ENCODE assay signal across 18 cellular contexts in the genomic region with DNA sequence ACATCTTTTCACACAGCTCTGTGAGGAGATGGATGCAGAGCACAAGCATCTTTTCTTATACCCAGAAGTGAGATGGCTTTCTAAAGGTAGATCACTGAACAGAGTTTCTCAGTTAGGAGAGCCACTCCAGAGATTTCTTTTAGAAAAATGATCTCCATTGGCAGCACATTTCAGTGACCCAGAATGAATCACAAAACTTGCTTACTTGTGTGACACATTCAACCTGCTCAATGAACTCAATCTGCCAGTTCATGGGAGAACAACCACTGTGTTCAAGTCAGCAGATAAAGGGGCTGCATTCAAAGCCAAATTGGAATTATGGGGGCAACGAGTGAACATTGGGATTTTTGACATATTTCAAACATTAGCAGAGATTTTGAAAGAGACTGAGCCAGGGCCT.
"Had no signal": no experiment of that assay in that cellular context is flagged by ENCODE, and none has a peak within 500 bp of the region (broad histone marks: within the 10 kb centered on the region; RNA-seq: fewer than 3 reads in every experiment).

No MANE protein-coding gene starts in this region.

- H3K9me3 ChIP-seq: left ventricle myocardium inferior, thoracic aorta had no signal

- DNase-seq: activated CD4-positive, alpha-beta memory T cell treated with anti-CD3 and anti-CD28 coated beads for 36 hours; activated CD4-positive, alpha-beta T cell treated with anti-CD3 and anti-CD28 coated beads for 4 hours; activated CD4-positive, CD25-positive, alpha-beta regulatory T cell; activated naive CD4-positive, alpha-beta T cell treated with Interleukin-2 at 50 U/mL for 16 hours; activated naive CD8-positive, alpha-beta T cell treated with anti-CD3 and anti-CD28 coated beads for 36 hours; activated T-cell treated with anti-CD3 and anti-CD28 coated beads, Interleukin-2, amount 50 U/mL, for 48 hours; cerebellar nuclear complex; endodermal cell; foreskin keratinocyte; kidney; left ventricle myocardium inferior; natural killer cell; stimulated activated CD4-positive, alpha-beta T cell treated with anti-CD3 and anti-CD28 coated beads, Interleukin-4, amount 100 ng/mL, for 24 hours; stimulated activated naive CD4-positive, alpha-beta T cell treated with Interleukin-2 at 50 U/mL for 16 hours; T1000 had no signal

- H3K27me3 ChIP-seq: foreskin keratinocyte had no signal

- H3K36me3 ChIP-seq: thoracic aorta had no signal

- H3K27ac ChIP-seq: coronary artery, epithelial cell of prostate, foreskin keratinocyte, left ventricle myocardium inferior, thoracic aorta had no signal

- H3K4me3 ChIP-seq: coronary artery, left ventricle myocardium inferior, thoracic aorta had no signal

- ATAC-seq: natural killer cell had no signal
